In the genomic region with DNA sequence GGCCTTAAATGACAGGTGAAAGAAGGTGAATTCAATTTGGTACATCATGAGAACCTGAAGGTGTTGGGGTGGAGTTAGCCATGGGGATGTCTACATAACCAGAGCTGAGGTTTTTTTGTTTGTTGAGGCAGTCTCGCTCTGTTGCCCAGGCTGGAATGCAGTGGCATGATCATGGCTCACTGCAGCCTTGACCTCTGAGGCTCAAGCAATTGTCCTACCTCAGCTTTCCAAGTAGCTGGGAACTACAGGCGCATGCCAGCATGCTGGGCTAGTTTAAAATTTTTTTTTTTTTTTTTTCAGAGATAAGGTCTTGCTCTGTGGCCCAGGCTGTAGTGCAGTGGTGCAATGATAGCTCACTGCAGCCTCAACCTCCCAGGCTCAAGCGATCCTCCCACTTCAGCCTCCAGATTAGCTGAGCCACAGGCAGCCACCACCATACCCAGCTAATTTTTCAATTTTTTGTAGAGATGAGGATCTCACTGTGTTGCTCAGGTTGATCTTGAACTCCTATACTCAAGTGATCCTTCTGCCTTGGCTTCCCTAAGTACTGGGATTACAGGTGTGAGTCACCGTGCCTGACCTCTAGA, we compare ENCODE assay signal across 22 cellular contexts. TPM values are rescaled to one million over a fixed set of nuclear protein-coding genes. Genes with fewer than 3 reads are reported as not detected.
DNase-seq lines count a peak whose midpoint lies in the region; ATAC-seq and TF ChIP-seq lines count a peak whose summit lies in the region.
"Had no signal": no experiment of that assay in that cellular context is flagged by ENCODE, and none has a peak within 500 bp of the region (broad histone marks: within the 10 kb centered on the region; RNA-seq: fewer than 3 reads in every experiment).

No MANE protein-coding gene starts in this region.

- H3K9me3 Mint-ChIP-seq in nephron, result no peaks in the 10 kb centered on the region

- H3K27me3 Mint-ChIP-seq in nephron (ENCODE audit: low read depth), result peaks cover 16% of the 10 kb centered on the region

- no peak overlapping the region for H3K27ac ChIP-seq in prostate gland
- H3K27ac ChIP-seq: HL-60, RWPE1 had no signal

- H3K4me1 Mint-ChIP-seq in nephron, result peaks cover 29% of the 10 kb centered on the region

- H3K27me3 ChIP-seq in prostate gland (replicated peaks; ENCODE audit: insufficient read depth), result no peaks in the 10 kb centered on the region

- H3K4me1 ChIP-seq in prostate gland (replicated peaks), result no peaks in the 10 kb centered on the region

- H3K4me3 Mint-ChIP-seq in nephron, result peak overlapping the region; percentile 35 to 73 (median 38)
- H3K4me3 Mint-ChIP-seq: CD14-positive monocyte had no signal

- DNase-seq in HK-2 (ENCODE audit: unreplicated experiment) (peak; percentile 51), erythroblast (lab: John Stamatoyannopoulos, UW) (peak; percentile 13 to 23), GM20000 (ENCODE audit: low spot score) (no peak), prostate gland (ENCODE audit: low spot score) (no peak), NCI-H1417 treated with DMSO at 0.1 percent for 48 hours (lab: John Stamatoyannopoulos, UW) (no peak)
- DNase-seq: AML-193, COR-L47, GDM1, IMR-90, NCI-H1105, NCI-H1694 treated with DMSO at 0.1 percent for 48 hours, NCI-H510A, NCI-H82, SIG-M5 had no signal

- WGBS in prostate gland, result 96% methylated on average over 4 of the region's 4 CpGs

- no peaks in the 10 kb centered on the region for H3K36me3 ChIP-seq in prostate gland
- H3K36me3 ChIP-seq: HAP-1 had no signal

- H3K27ac Mint-ChIP-seq in nephron, result peak overlapping the region in 2 of 3 experiments; percentile 15 to 73

- H3K4me3 ChIP-seq in prostate gland, result no peak overlapping the region
- H3K4me3 ChIP-seq: HAP-1 had no signal

- TF ChIP-seq CTCF in nephron (IDR thresholded peaks at IDR 0.05; ENCODE audit: unreplicated experiment in 3 of 3) (no peak), GM20000 (IDR thresholded peaks at IDR 0.05; ENCODE audit: extremely low read depth, missing control alignments) (no peak), prostate gland (IDR thresholded peaks at IDR 0.05) (no peak)

- TF ChIP-seq POLR2A in erythroblast (IDR thresholded peaks at IDR 0.05; ENCODE audit: low read length), result no peak
- no peak for TF ChIP-seq POLR2A in prostate gland (IDR thresholded peaks at IDR 0.05)

- H3K9me3 ChIP-seq in prostate gland, result no peaks in the 10 kb centered on the region
- H3K9me3 ChIP-seq: HAP-1 had no signal

- intact Hi-C loops in prostate gland (cut with DNase I), result loop anchor here (5.0 to 10.0 kb wide), 2 partner anchors 73 to 109 kb away; partner anchors contain the start of gene NDUFS2

- ATAC-seq in GM18868 (IDR thresholded peaks at IDR 0.05; ENCODE audit: unreplicated experiment), result no peak

- no peaks in the 10 kb centered on the region for H3K36me3 Mint-ChIP-seq in nephron (ENCODE audit: low read depth)
- H3K36me3 Mint-ChIP-seq: CD14-positive monocyte had no signal

RNA-seq across cellular contexts. Expression of gene MPZ, which starts 1.9 kb away (rescaled TPM):
- 1 to 10 TPM; 2.2 to 7.3 TPM for total RNA-seq in prostate gland

RNA-seq across cellular contexts. Expression of gene SDHC, which starts 2.5 kb away (rescaled TPM):
- 100 to 1,000 TPM in 1 of 2 donors, 10 to 100 TPM in 1; 59.0 to 107 TPM for total RNA-seq in prostate gland

RNA-seq across cellular contexts. Expression of gene PCP4L1, which starts 53.1 kb away (rescaled TPM):
- total RNA-seq in prostate gland, result 10 to 100 TPM in 1 of 2 donors, 1 to 10 TPM in 1; 7.6 to 10.1 TPM
- total RNA-seq: IMR-90 had no signal

RNA-seq across cellular contexts. Expression of gene CFAP126, which starts 56.0 kb away (rescaled TPM):
- total RNA-seq in prostate gland, result not detected
- total RNA-seq: HT1080, IMR-90, LHCN-M2 had no signal

Comparison
In these comparisons a context has a peak if more than half of its experiments do, and no peak if none do; other contexts are left out.
1. DNase-seq: peak in HK-2 (single experiment) and erythroblast (2 of 2); none in GM20000 (single experiment), prostate gland (single experiment) and NCI-H1417 treated with DMSO at 0.1 percent for 48 hours (single experiment).